18 cellular contexts compared by ENCODE assay signal in the genomic region with DNA sequence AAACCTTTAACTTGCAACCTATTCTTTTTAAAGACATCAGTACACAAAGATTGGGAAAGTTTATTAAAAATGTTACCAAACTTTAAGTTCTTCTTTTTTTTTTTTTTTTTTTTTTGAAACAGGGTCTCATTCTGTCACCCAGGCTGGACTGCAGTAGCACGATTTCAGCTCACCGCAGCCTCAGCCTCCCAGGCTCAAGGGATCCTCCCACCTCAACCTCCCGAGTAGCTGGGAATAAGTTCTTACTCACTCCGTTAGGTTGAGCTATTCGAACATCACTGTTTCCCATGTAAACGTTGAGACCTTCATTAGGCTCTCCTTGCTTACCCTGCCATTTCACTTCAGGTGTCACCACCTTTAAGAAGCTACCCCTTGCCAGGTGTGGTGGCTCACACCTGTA. TPM values are rescaled to one million over a fixed set of nuclear protein-coding genes. Genes with fewer than 3 reads are reported as not detected.
A peak's percentile ranks its signal among the peaks of the same experiment; 100 is the strongest.
DNase-seq lines count a peak whose midpoint lies in the region; ATAC-seq and TF ChIP-seq lines count a peak whose summit lies in the region.
"Had no signal": no experiment of that assay in that cellular context is flagged by ENCODE, and none has a peak within 500 bp of the region (broad histone marks: within the 10 kb centered on the region; RNA-seq: fewer than 3 reads in every experiment).

No MANE protein-coding gene starts in this region.

- H3K4ac ChIP-seq in IMR-90 (ENCODE audit: low read depth, low read length): peak overlapping the region; percentile 98

- peak overlapping the region; percentile 96 for H2BK120ac ChIP-seq in IMR-90 (ENCODE audit: low read depth, low read length)

- H3K9me3 ChIP-seq in CD4-positive, CD25-positive, alpha-beta regulatory T cell (ENCODE audit: control insufficient read depth in 2 of 2, low read length in 2 of 2): no peaks in the 10 kb centered on the region
- no peaks in the 10 kb centered on the region for H3K9me3 ChIP-seq in IMR-90 (ENCODE audit: control insufficient read depth, insufficient read depth, low read length)
- H3K9me3 ChIP-seq: sigmoid colon had no signal

- peaks cover 27% of the 10 kb centered on the region for H3K36me3 Mint-ChIP-seq in CD4-positive, CD25-positive, alpha-beta regulatory T cell
- peaks cover 30% of the 10 kb centered on the region for H3K36me3 Mint-ChIP-seq in stimulated activated effector memory CD8-positive, alpha-beta T cell treated with anti-CD3 and anti-CD28 coated beads, Interleukin-12 subunit alpha, Interleukin-12 subunit beta, amount 100 ng/mL, for 72 hours
- H3K36me3 Mint-ChIP-seq: WTC11 had no signal

- peak overlapping the region; percentile 95 for H2AK5ac ChIP-seq in IMR-90 (ENCODE audit: low read depth, low read length)

- no peak overlapping the region for H2AFZ ChIP-seq in IMR-90 (replicated peaks; ENCODE audit: low read length, poor library complexity)

- peak overlapping the region; percentile 40; the same call in 1 of the 2 replicates for H4K5ac ChIP-seq in IMR-90 (ENCODE audit: low read depth, low read length)

- no peak overlapping the region for H3K9ac ChIP-seq in IMR-90 (ENCODE audit: low read depth, low read length)

- H3K18ac ChIP-seq in IMR-90 (ENCODE audit: low read depth, low read length): peak overlapping the region; percentile 92

- peaks cover 88% of the 10 kb centered on the region for H3K4me1 ChIP-seq in CD4-positive, CD25-positive, alpha-beta regulatory T cell (ENCODE audit: control insufficient read depth, insufficient read depth, low read length, poor library complexity, severe bottlenecking)
- H3K4me1 ChIP-seq in IMR-90 (ENCODE audit: control insufficient read depth, insufficient read depth, low read length): peaks cover 26% of the 10 kb centered on the region

- CTCF ChIA-PET in IMR-90 (lab: Yijun Ruan, JAX): interaction anchor here (0.9 kb wide), 1 partner anchor 142 kb away, joined by 4 read pairs; no protein-coding TSS in a partner anchor

- peak overlapping the region; percentile 89 to 99 (median 98) for H3K4me3 Mint-ChIP-seq in CD4-positive, CD25-positive, alpha-beta regulatory T cell
- H3K4me3 Mint-ChIP-seq in stimulated activated effector memory CD8-positive, alpha-beta T cell treated with anti-CD3 and anti-CD28 coated beads, Interleukin-12 subunit alpha, Interleukin-12 subunit beta, amount 100 ng/mL, for 72 hours: peak overlapping the region; percentile 97
- H3K4me3 Mint-ChIP-seq: WTC11 had no signal

- no peak overlapping the region for H2AK9ac ChIP-seq in IMR-90 (replicated peaks; ENCODE audit: low read depth, low read length, poor library complexity)

- peaks cover 25 to 66% of the 10 kb centered on the region in 2 experiments for H3K79me1 ChIP-seq in IMR-90 (ENCODE audit: low read depth in 1 of 2, low read length in 2 of 2)

- H4K20me1 ChIP-seq in IMR-90 (ENCODE audit: insufficient read depth, low read length): no peaks in the 10 kb centered on the region

- no peak for DNase-seq in CD4-positive, CD25-positive, alpha-beta regulatory T cell
- DNase-seq in IMR-90 (no peak), coronary artery (ENCODE audit: low spot score) (no peak), NCI-H2227 treated with DMSO at 0.1 percent for 48 hours (lab: John Stamatoyannopoulos, UW) (no peak), NCI-H1105 (lab: John Stamatoyannopoulos, UW) (no peak)
- DNase-seq in stimulated activated effector memory CD8-positive, alpha-beta T cell treated with anti-CD3 and anti-CD28 coated beads, Interleukin-12 subunit alpha, Interleukin-12 subunit beta, amount 100 ng/mL, for 72 hours (ENCODE audit: low spot score in 2 of 2): no peak
- DNase-seq: activated effector memory CD4-positive, alpha-beta T cell treated with Interleukin-2 at 50 U/mL for 16 hours; NCI-H187; NCI-H446 treated with DMSO at 0.1 percent for 48 hours; Right ventricle myocardium superior; sigmoid colon; stimulated activated CD4-positive, alpha-beta T cell treated with anti-CD3 and anti-CD28 coated beads, Interleukin-2, amount 100 ng/mL, for 24 hours; T-helper 2 cell had no signal

- POLR2A ChIA-PET in IMR-90 (lab: Charles Lee; ENCODE audit: unreplicated experiment): no interaction called here

- H3K23ac ChIP-seq in IMR-90 (ENCODE audit: low read depth, low read length): peak overlapping the region; percentile 81; the same call in 1 of the 2 replicates

- TF ChIP-seq CTCF in IMR-90 (conservative IDR thresholded peaks at IDR 0.05; ENCODE audit: low read depth, low read length) (no peak), coronary artery (IDR thresholded peaks at IDR 0.05) (no peak)

- H3K4me2 ChIP-seq in IMR-90 (ENCODE audit: low read depth, low read length): peak overlapping the region; percentile 59; the same call in 1 of the 2 replicates

- no peak overlapping the region for H3K56ac ChIP-seq in IMR-90 (ENCODE audit: extremely low read depth, insufficient read depth, low read length)

- H3K4me1 Mint-ChIP-seq in CD4-positive, CD25-positive, alpha-beta regulatory T cell: peaks cover 37 to 87% (median 62%) of the 10 kb centered on the region in 4 donors
- H3K4me1 Mint-ChIP-seq in stimulated activated effector memory CD8-positive, alpha-beta T cell treated with anti-CD3 and anti-CD28 coated beads, Interleukin-12 subunit alpha, Interleukin-12 subunit beta, amount 100 ng/mL, for 72 hours: peaks cover 71% of the 10 kb centered on the region

- H3K4me3 ChIP-seq in CD4-positive, CD25-positive, alpha-beta regulatory T cell (ENCODE audit: low read depth, low read length): peak overlapping the region; percentile 95
- H3K4me3 ChIP-seq in IMR-90 (ENCODE audit: insufficient read depth, low read depth, low read length): no peak overlapping the region
- H3K4me3 ChIP-seq in coronary artery: peak overlapping the region; percentile 32
- H3K4me3 ChIP-seq: lung, sigmoid colon had no signal

- H3K27me3 ChIP-seq in CD4-positive, CD25-positive, alpha-beta regulatory T cell (ENCODE audit: control insufficient read depth, insufficient read depth, low read length): no peaks in the 10 kb centered on the region
- no peaks in the 10 kb centered on the region for H3K27me3 ChIP-seq in IMR-90 (ENCODE audit: control insufficient read depth, insufficient read depth, low read length)
- H3K27me3 ChIP-seq: sigmoid colon had no signal

- H3K9me1 ChIP-seq in IMR-90 (ENCODE audit: insufficient read depth, low read length): peaks cover 22% of the 10 kb centered on the region

- no peak for TF ChIP-seq RAD21 in IMR-90 (IDR thresholded peaks at IDR 0.05; ENCODE audit: low read length)

- TF ChIP-seq POLR2A in IMR-90 (IDR thresholded peaks at IDR 0.05; ENCODE audit: low read depth, low read length): no peak

- peak overlapping the region; percentile 75 to 91 for H4K8ac ChIP-seq in IMR-90 (ENCODE audit: low read depth in 2 of 2, low read length in 2 of 2)

- H2BK5ac ChIP-seq in IMR-90 (ENCODE audit: low read depth, low read length, poor library complexity, severe bottlenecking): peak overlapping the region; percentile 99

- no CpG with 5 or more reads among the region's 6 CpGs for WGBS in IMR-90 (ENCODE audit: extremely low coverage in 2 of 2, insufficient read length in 1 of 2), 2 experiments

- peak overlapping the region; percentile 90 to 95 (median 91) for H3K27ac Mint-ChIP-seq in CD4-positive, CD25-positive, alpha-beta regulatory T cell
- peak overlapping the region; percentile 93 for H3K27ac Mint-ChIP-seq in stimulated activated effector memory CD8-positive, alpha-beta T cell treated with anti-CD3 and anti-CD28 coated beads, Interleukin-12 subunit alpha, Interleukin-12 subunit beta, amount 100 ng/mL, for 72 hours
- H3K27ac Mint-ChIP-seq: WTC11 had no signal

- ATAC-seq in CD4-positive, CD25-positive, alpha-beta regulatory T cell (ENCODE audit: low read depth in 2 of 2): no peak
- ATAC-seq in IMR-90 (ENCODE audit: low read depth): no peak
- ATAC-seq in stimulated activated effector memory CD8-positive, alpha-beta T cell treated with anti-CD3 and anti-CD28 coated beads, Interleukin-12 subunit alpha, Interleukin-12 subunit beta, amount 100 ng/mL, for 72 hours: no peak
- ATAC-seq in GM21737 (IDR thresholded peaks at IDR 0.05; ENCODE audit: unreplicated experiment): no peak
- no peak for ATAC-seq in HG02884 (IDR thresholded peaks at IDR 0.05; ENCODE audit: unreplicated experiment)
- ATAC-seq: WTC11 had no signal

- dilution Hi-C loops in IMR-90 (cut with HindIII; ENCODE audit: low sequenced_read_pairs, unreplicated experiment): no loop called here

- no peaks in the 10 kb centered on the region for H3K27me3 Mint-ChIP-seq in CD4-positive, CD25-positive, alpha-beta regulatory T cell

- peak overlapping the region; percentile 99 for H3K27ac ChIP-seq in CD4-positive, CD25-positive, alpha-beta regulatory T cell (ENCODE audit: insufficient read depth, low read length, poor library complexity, severe bottlenecking)
- peak overlapping the region; percentile 95 for H3K27ac ChIP-seq in IMR-90 (ENCODE audit: insufficient read depth, low read length)
- H3K27ac ChIP-seq in coronary artery: peak overlapping the region in 1 of 2 donors; percentile 48

- peak overlapping the region; percentile 96; the same call in 2 of the 3 replicates for H2BK15ac ChIP-seq in IMR-90 (ENCODE audit: low read depth, low read length)

- peaks cover 0 to 3% (median 0%) of the 10 kb centered on the region in 7 donors for H3K9me3 Mint-ChIP-seq in CD4-positive, CD25-positive, alpha-beta regulatory T cell
- no peaks in the 10 kb centered on the region for H3K9me3 Mint-ChIP-seq in stimulated activated effector memory CD8-positive, alpha-beta T cell treated with anti-CD3 and anti-CD28 coated beads, Interleukin-12 subunit alpha, Interleukin-12 subunit beta, amount 100 ng/mL, for 72 hours
- H3K9me3 Mint-ChIP-seq: WTC11 had no signal

- H4K91ac ChIP-seq in IMR-90 (ENCODE audit: insufficient read depth, low read depth, low read length): peak overlapping the region; percentile 87

- no TSS peak for BruUV-seq in IMR-90 (replicated peaks; lab: Mats Ljungman, UMichigan)

- in situ Hi-C loops in IMR-90 (cut with MboI; ENCODE audit: low sequenced_read_pairs): loop anchor here (25.0 kb wide), 1 partner anchor 499 kb away; a partner anchor contains a TSS

- intact Hi-C loops in IMR-90 (cut with micrococcal nuclease): no loop called here

- H2BK20ac ChIP-seq in IMR-90 (ENCODE audit: low read depth, low read length): peak overlapping the region; percentile 93

- H3K36me3 ChIP-seq in CD4-positive, CD25-positive, alpha-beta regulatory T cell (ENCODE audit: control insufficient read depth, insufficient read depth, low read length): peaks cover 5% of the 10 kb centered on the region
- H3K36me3 ChIP-seq in IMR-90 (ENCODE audit: control insufficient read depth, insufficient read depth, low read length): no peaks in the 10 kb centered on the region
- H3K36me3 ChIP-seq: sigmoid colon had no signal

- H3K14ac ChIP-seq in IMR-90 (replicated peaks; ENCODE audit: low read depth, low read length): peak overlapping the region; percentile 92

RNA-seq across cellular contexts. Expression of a gene that starts 5.6 kb away (rescaled TPM):
- total RNA-seq in CD4-positive, CD25-positive, alpha-beta regulatory T cell: 44.0 TPM
- polyA plus RNA-seq in CD4-positive, CD25-positive, alpha-beta regulatory T cell: 10 to 100 TPM; 14.4 to 25.9 (median 17.9) TPM
- total RNA-seq in IMR-90 (2012; rRNA removed): 17.2 and 17.6 TPM in 2 replicates
- 4.9 and 5.4 TPM in 2 replicates for polyA plus RNA-seq in IMR-90 (2012; rRNA removed)
- 2.0 and 2.1 TPM in 2 replicates for polyA plus RNA-seq in IMR-90 (2012; cell fraction: cytosol; rRNA removed)
- 1.4 and 6.3 TPM in 2 replicates for polyA plus RNA-seq in IMR-90 (2012; cell fraction: nucleus; rRNA removed; ENCODE audit: low replicate concordance)
- total RNA-seq: G401 had no signal

RNA-seq across cellular contexts. Expression of a gene that starts 35.7 kb away (rescaled TPM):
- total RNA-seq in CD4-positive, CD25-positive, alpha-beta regulatory T cell: 4.1 TPM
- polyA plus RNA-seq in CD4-positive, CD25-positive, alpha-beta regulatory T cell: 1 to 10 TPM; 4.8 to 9.4 (median 6.3) TPM
- total RNA-seq in IMR-90 (2012; rRNA removed): 7.0 and 11.9 TPM in 2 replicates
- polyA plus RNA-seq in IMR-90 (2012; rRNA removed): 4.1 and 5.4 TPM in 2 replicates
- polyA plus RNA-seq in IMR-90 (2012; cell fraction: cytosol; rRNA removed): 4.8 and 10.3 TPM in 2 replicates
- 4.0 and 4.4 TPM in 2 replicates for polyA plus RNA-seq in IMR-90 (2012; cell fraction: nucleus; rRNA removed; ENCODE audit: low replicate concordance)
